ENCODE assay signal across 1 cellular context in the genomic region with DNA sequence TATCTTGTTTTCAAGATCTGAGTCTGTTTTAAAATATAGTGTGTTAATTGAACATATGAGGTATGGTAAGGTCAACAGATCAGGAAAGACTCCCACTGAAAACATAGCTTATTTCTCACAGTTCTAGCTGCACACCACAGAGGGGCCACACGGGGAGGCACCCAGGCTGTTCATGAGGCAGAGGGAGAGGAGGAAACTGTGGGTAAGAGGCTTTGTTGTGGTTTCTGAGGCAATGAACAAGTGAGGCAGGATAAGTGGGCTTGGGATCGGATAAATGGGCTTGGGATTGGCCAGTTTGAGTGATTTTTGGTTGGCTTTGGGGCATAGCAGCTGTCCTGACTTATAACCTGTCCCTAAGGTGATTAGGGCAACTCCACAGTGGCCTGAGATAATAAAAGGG.
TF ChIP-seq lines count a peak whose summit lies in the region.

No MANE protein-coding gene starts in this region.

TF ChIP-seq in GM23338, 12 proteins besides CTCF, POLR2A, EP300 and RAD21 (continued from another document):
- TF ChIP-seq STAT1 (IDR thresholded peaks at IDR 0.05; ENCODE audit: unreplicated experiment) (no peak), ZNF331 (CRISPR knock-in tag; IDR thresholded peaks at IDR 0.05; ENCODE audit: low read depth) (no peak), EZH2phosphoT487 (IDR thresholded peaks at IDR 0.05; ENCODE audit: unreplicated experiment) (no peak), ZNF114 (CRISPR knock-in tag; IDR thresholded peaks at IDR 0.05) (no peak), NANOG (IDR thresholded peaks at IDR 0.05; ENCODE audit: borderline replicate concordance) (no peak), POLR2AphosphoS5 (IDR thresholded peaks at IDR 0.05; ENCODE audit: low read depth) (no peak)
- TF ChIP-seq, protein P1, sequence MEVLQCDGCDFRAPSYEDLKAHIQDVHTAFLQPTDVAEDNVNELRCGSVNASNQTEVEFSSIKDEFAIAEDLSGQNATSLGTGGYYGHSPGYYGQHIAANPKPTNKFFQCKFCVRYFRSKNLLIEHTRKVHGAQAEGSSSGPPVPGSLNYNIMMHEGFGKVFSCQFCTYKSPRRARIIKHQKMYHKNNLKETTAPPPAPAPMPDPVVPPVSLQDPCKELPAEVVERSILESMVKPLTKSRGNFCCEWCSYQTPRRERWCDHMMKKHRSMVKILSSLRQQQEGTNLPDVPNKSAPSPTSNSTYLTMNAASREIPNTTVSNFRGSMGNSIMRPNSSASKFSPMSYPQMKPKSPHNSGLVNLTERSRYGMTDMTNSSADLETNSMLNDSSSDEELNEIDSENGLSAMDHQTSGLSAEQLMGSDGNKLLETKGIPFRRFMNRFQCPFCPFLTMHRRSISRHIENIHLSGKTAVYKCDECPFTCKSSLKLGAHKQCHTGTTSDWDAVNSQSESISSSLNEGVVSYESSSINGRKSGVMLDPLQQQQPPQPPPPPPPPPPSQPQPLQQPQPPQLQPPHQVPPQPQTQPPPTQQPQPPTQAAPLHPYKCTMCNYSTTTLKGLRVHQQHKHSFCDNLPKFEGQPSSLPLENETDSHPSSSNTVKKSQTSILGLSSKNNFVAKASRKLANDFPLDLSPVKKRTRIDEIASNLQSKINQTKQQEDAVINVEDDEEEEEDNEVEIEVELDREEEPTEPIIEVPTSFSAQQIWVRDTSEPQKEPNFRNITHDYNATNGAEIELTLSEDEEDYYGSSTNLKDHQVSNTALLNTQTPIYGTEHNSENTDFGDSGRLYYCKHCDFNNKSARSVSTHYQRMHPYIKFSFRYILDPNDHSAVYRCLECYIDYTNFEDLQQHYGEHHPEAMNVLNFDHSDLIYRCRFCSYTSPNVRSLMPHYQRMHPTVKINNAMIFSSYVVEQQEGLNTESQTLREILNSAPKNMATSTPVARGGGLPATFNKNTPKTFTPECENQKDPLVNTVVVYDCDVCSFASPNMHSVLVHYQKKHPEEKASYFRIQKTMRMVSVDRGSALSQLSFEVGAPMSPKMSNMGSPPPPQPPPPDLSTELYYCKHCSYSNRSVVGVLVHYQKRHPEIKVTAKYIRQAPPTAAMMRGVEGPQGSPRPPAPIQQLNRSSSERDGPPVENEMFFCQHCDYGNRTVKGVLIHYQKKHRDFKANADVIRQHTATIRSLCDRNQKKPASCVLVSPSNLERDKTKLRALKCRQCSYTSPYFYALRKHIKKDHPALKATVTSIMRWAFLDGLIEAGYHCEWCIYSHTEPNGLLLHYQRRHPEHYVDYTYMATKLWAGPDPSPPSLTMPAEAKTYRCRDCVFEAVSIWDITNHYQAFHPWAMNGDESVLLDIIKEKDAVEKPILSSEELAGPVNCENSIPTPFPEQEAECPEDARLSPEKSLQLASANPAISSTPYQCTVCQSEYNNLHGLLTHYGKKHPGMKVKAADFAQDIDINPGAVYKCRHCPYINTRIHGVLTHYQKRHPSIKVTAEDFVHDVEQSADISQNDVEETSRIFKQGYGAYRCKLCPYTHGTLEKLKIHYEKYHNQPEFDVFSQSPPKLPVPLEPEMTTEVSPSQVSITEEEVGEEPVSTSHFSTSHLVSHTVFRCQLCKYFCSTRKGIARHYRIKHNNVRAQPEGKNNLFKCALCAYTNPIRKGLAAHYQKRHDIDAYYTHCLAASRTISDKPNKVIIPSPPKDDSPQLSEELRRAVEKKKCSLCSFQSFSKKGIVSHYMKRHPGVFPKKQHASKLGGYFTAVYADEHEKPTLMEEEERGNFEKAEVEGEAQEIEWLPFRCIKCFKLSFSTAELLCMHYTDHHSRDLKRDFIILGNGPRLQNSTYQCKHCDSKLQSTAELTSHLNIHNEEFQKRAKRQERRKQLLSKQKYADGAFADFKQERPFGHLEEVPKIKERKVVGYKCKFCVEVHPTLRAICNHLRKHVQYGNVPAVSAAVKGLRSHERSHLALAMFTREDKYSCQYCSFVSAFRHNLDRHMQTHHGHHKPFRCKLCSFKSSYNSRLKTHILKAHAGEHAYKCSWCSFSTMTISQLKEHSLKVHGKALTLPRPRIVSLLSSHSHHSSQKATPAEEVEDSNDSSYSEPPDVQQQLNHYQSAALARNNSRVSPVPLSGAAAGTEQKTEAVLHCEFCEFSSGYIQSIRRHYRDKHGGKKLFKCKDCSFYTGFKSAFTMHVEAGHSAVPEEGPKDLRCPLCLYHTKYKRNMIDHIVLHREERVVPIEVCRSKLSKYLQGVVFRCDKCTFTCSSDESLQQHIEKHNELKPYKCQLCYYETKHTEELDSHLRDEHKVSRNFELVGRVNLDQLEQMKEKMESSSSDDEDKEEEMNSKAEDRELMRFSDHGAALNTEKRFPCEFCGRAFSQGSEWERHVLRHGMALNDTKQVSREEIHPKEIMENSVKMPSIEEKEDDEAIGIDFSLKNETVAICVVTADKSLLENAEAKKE (CRISPR knock-in tag; IDR thresholded peaks at IDR 0.05): no peak
